1 cellular context compared by ENCODE assay signal in genomic region chr18:35369126-35369525, GRCh38.
TF ChIP-seq lines count a peak whose summit lies in the region.

No MANE protein-coding gene starts in this region.

TF ChIP-seq in IMR-90, 13 proteins besides CTCF, POLR2A, EP300 and RAD21 (continued from another document):
- TF ChIP-seq USF2 (IDR thresholded peaks at IDR 0.05; ENCODE audit: low read depth, low read length) (no peak), RFX5 (IDR thresholded peaks at IDR 0.05; ENCODE audit: low read depth, low read length) (no peak), MXI1 (IDR thresholded peaks at IDR 0.05; ENCODE audit: borderline replicate concordance, low read depth, low read length) (no peak), BHLHE40 (IDR thresholded peaks at IDR 0.05; ENCODE audit: low read depth, low read length) (no peak), MAZ (IDR thresholded peaks at IDR 0.05; ENCODE audit: borderline replicate concordance, low read depth, low read length) (no peak), NFE2L2 (IDR thresholded peaks at IDR 0.05; ENCODE audit: low read depth, low read length) (no peak), RCOR1 (IDR thresholded peaks at IDR 0.05; ENCODE audit: insufficient replicate concordance, low read length) (no peak), SMC3 (IDR thresholded peaks at IDR 0.05; ENCODE audit: low read depth, low read length) (no peak), CEBPB (IDR thresholded peaks at IDR 0.05; ENCODE audit: low read depth, low read length) (no peak)
